20 cellular contexts compared by ENCODE assay signal in genomic region chr2:188449992-188450391, GRCh38.
"Had no signal": no experiment of that assay in that cellular context is flagged by ENCODE, and none has a peak within 500 bp of the region (broad histone marks: within the 10 kb centered on the region; RNA-seq: fewer than 3 reads in every experiment).

No MANE protein-coding gene starts in this region.

- H3K36me3 ChIP-seq: gastrocnemius medialis, heart left ventricle, left ventricle myocardium inferior, spleen, thyroid gland had no signal

- H3K4me1 ChIP-seq: gastrocnemius medialis, heart left ventricle, left ventricle myocardium inferior, spleen, thyroid gland had no signal

- H3K4me3 ChIP-seq: gastrocnemius medialis, heart left ventricle, left ventricle myocardium inferior, spleen, thyroid gland had no signal

- H3K9me3 Mint-ChIP-seq: activated naive CD4-positive, alpha-beta T cell treated with anti-CD3 and anti-CD28 coated beads for 36 hours; activated T-cell treated with anti-CD3 and anti-CD28 coated beads, Interleukin-2, amount 50 U/mL, for 4 hours had no signal

- H3K27ac ChIP-seq: gastrocnemius medialis, heart left ventricle, left ventricle myocardium inferior, spleen, thyroid gland had no signal

- H3K9me3 ChIP-seq: gastrocnemius medialis, thyroid gland had no signal

- H3K4me3 Mint-ChIP-seq: activated naive CD4-positive, alpha-beta T cell treated with anti-CD3 and anti-CD28 coated beads for 36 hours; activated T-cell treated with anti-CD3 and anti-CD28 coated beads, Interleukin-2, amount 50 U/mL, for 4 hours; brain; nephron had no signal

- DNase-seq: activated CD4-positive, alpha-beta T cell treated with anti-CD3 and anti-CD28 coated beads, Interleukin-2, amount 50 U/mL, for 1 hour; activated CD8-positive, alpha-beta memory T cell treated with anti-CD3 and anti-CD28 coated beads, Interleukin-2, amount 50 U/mL, for 4 hours; activated naive CD4-positive, alpha-beta T cell treated with anti-CD3 and anti-CD28 coated beads for 36 hours; activated T-cell treated with anti-CD3 and anti-CD28 coated beads, Interleukin-2, amount 50 U/mL, for 4 hours; anterior cingulate cortex; caudate nucleus; gastrocnemius medialis; heart left ventricle; kidney glomerular epithelial cell; left ventricle myocardium inferior; mammary epithelial cell; midbrain; posterior cingulate gyrus; spleen; stimulated activated CD4-positive, alpha-beta T cell treated with anti-CD3 and anti-CD28 coated beads, Interleukin-4, amount 100 ng/mL, for 4 hours; stimulated activated naive CD4-positive, alpha-beta T cell; thyroid gland had no signal

- H3K27me3 Mint-ChIP-seq: brain had no signal

- ATAC-seq: activated CD4-positive, CD25-positive, alpha-beta regulatory T cell treated with anti-CD3 and anti-CD28 coated beads, Interleukin-2, amount 50 U/mL, for 24 hours; activated T-cell treated with anti-CD3 and anti-CD28 coated beads, Interleukin-2, amount 50 U/mL, for 4 hours; gastrocnemius medialis; heart left ventricle had no signal

- H3K27ac Mint-ChIP-seq: activated naive CD4-positive, alpha-beta T cell treated with anti-CD3 and anti-CD28 coated beads for 36 hours had no signal
